Comparison of ENCODE assay signal across 12 cellular contexts in genomic region chr3:71061581-71061980, GRCh38.
DNase-seq lines count a peak whose midpoint lies in the region; ATAC-seq and TF ChIP-seq lines count a peak whose summit lies in the region.
"Had no signal": no experiment of that assay in that cellular context is flagged by ENCODE, and none has a peak within 500 bp of the region (broad histone marks: within the 10 kb centered on the region; RNA-seq: fewer than 3 reads in every experiment).

No MANE protein-coding gene starts in this region.

- no peaks in the 10 kb centered on the region for H3K36me3 ChIP-seq in sigmoid colon
- H3K36me3 ChIP-seq: BLaER1 treated with 17β-estradiol and CSF1 and Interleukin-3, amounts not matched to agents 10 nM and 100 nM had no signal

- TF ChIP-seq EP300 in sigmoid colon (IDR thresholded peaks at IDR 0.05): no peak

- no peak for DNase-seq in CD4-positive, alpha-beta T cell
- DNase-seq in NCI-H526 (lab: John Stamatoyannopoulos, UW) (peak; percentile 72 to 75), fibroblast of pulmonary artery (ENCODE audit: low read depth) (no peak), sigmoid colon (no peak), hepatic stellate cell (ENCODE audit: low spot score) (no peak), HPDE6-E6E7 (ENCODE audit: extremely low spot score) (no peak), NCI-H2227 treated with DMSO at 0.1 percent for 48 hours (lab: John Stamatoyannopoulos, UW) (no peak)
- no peak for DNase-seq in stimulated activated CD4-positive, alpha-beta T cell treated with anti-CD3 and anti-CD28 coated beads, Interleukin-4, amount 100 ng/mL, for 1 hour
- DNase-seq: activated CD8-positive, alpha-beta memory T cell treated with anti-CD3 and anti-CD28 coated beads, Interleukin-2, amount 50 U/mL, for 4 hours; amygdala; mucosa of descending colon had no signal

- no peak overlapping the region for H3K27ac Mint-ChIP-seq in CD4-positive, alpha-beta T cell

- H3K27ac ChIP-seq in CD4-positive, alpha-beta T cell (ENCODE audit: low read depth, low read length): peak overlapping the region; percentile 97
- H3K27ac ChIP-seq in sigmoid colon: peak overlapping the region; percentile 92 to 99 (median 98)
- H3K27ac ChIP-seq: BLaER1 treated with 17β-estradiol and CSF1 and Interleukin-3, amounts not matched to agents 10 nM and 100 nM had no signal

- no peaks in the 10 kb centered on the region for H3K9me3 Mint-ChIP-seq in CD4-positive, alpha-beta T cell

- 10 to 40% methylated on average over 3 of the region's 3 CpGs for WGBS in sigmoid colon, 2 donors

- peaks cover 0 to 66% (median 60%) of the 10 kb centered on the region in 4 donors for H3K4me1 ChIP-seq in sigmoid colon

- H3K9me3 ChIP-seq in CD4-positive, alpha-beta T cell (ENCODE audit: control insufficient read depth, low read length): no peaks in the 10 kb centered on the region
- H3K9me3 ChIP-seq in sigmoid colon: no peaks in the 10 kb centered on the region
- H3K9me3 ChIP-seq: BLaER1 treated with 17β-estradiol and CSF1 and Interleukin-3, amounts not matched to agents 10 nM and 100 nM; mucosa of descending colon had no signal

- no peak for TF ChIP-seq POLR2A in sigmoid colon (IDR thresholded peaks at IDR 0.05)

- H3K4me3 Mint-ChIP-seq in CD4-positive, alpha-beta T cell: no peak overlapping the region

- H3K27me3 ChIP-seq in CD4-positive, alpha-beta T cell (ENCODE audit: control insufficient read depth, insufficient read depth, low read length): no peaks in the 10 kb centered on the region
- no peaks in the 10 kb centered on the region for H3K27me3 ChIP-seq in sigmoid colon

- CTCF ChIA-PET in CD4-positive, alpha-beta T cell (lab: Charles Lee): interaction anchor here (0.6 to 1.8 kb wide), 3 partner anchors 9 to 71 kb away, joined by 3 to 5 read pairs (median 3); no protein-coding TSS in a partner anchor

- intact Hi-C loops in CD4-positive, alpha-beta T cell (cut with DNase I, micrococcal nuclease): loop anchor here in 1 of 2 experiments (5.0 to 10.0 kb wide), 5 partner anchors 313 to 521 kb away; partner anchors contain the start of gene FOXP1
- intact Hi-C loops in sigmoid colon (cut with DNase I): loop anchor here (5.0 kb wide), 2 partner anchors 246 to 521 kb away; partner anchors contain the start of gene FOXP1

- ATAC-seq in CD4-positive, alpha-beta T cell (ENCODE audit: poor library complexity): no peak
- ATAC-seq: mucosa of descending colon had no signal

- H3K27me3 Mint-ChIP-seq in CD4-positive, alpha-beta T cell: no peaks in the 10 kb centered on the region

- H3K36me3 Mint-ChIP-seq in CD4-positive, alpha-beta T cell (ENCODE audit: low read depth): peaks cover 15% of the 10 kb centered on the region

- POLR2A ChIA-PET in CD4-positive, alpha-beta T cell (lab: Charles Lee): interaction anchor here (1.1 to 8.1 kb wide), 6 partner anchors 11 to 430 kb away, joined by 3 to 104 read pairs (median 6); no protein-coding TSS in a partner anchor

- no peak for TF ChIP-seq CTCF in CD4-positive, alpha-beta T cell (IDR thresholded peaks at IDR 0.05)
- TF ChIP-seq CTCF in fibroblast of pulmonary artery (IDR thresholded peaks at IDR 0.05; ENCODE audit: low read length, missing control alignments): no peak
- TF ChIP-seq CTCF in sigmoid colon (IDR thresholded peaks at IDR 0.05): no peak

- H3K4me1 Mint-ChIP-seq in CD4-positive, alpha-beta T cell (ENCODE audit: low read depth): peaks cover 69% of the 10 kb centered on the region

- H3K4me3 ChIP-seq in fibroblast of pulmonary artery (replicated peaks; ENCODE audit: low read depth, low read length) (peak overlapping the region; percentile 79), sigmoid colon (peak overlapping the region; percentile 71 to 81 (median 72))
- H3K4me3 ChIP-seq: BLaER1 treated with 17β-estradiol and CSF1 and Interleukin-3, amounts not matched to agents 10 nM and 100 nM; mucosa of descending colon had no signal

Comparison
In these comparisons a context has a peak if more than half of its experiments do, and no peak if none do; other contexts are left out.
1. DNase-seq: peak in NCI-H526 (2 of 2); none in CD4-positive, alpha-beta T cell (0 of 10), fibroblast of pulmonary artery (single experiment), sigmoid colon (single experiment), hepatic stellate cell (single experiment), HPDE6-E6E7 (single experiment), stimulated activated CD4-positive, alpha-beta T cell treated with anti-CD3 and anti-CD28 coated beads, Interleukin-4, amount 100 ng/mL, for 1 hour (single experiment) and NCI-H2227 treated with DMSO at 0.1 percent for 48 hours (single experiment).